ENCODE assay signal across 20 cellular contexts in genomic region chr1:245538671-245539070, GRCh38.
"Had no signal": no experiment of that assay in that cellular context is flagged by ENCODE, and none has a peak within 500 bp of the region (broad histone marks: within the 10 kb centered on the region; RNA-seq: fewer than 3 reads in every experiment).

No MANE protein-coding gene starts in this region.

- H3K27ac Mint-ChIP-seq: activated CD4-positive, alpha-beta memory T cell treated with anti-CD3 and anti-CD28 coated beads for 36 hours; activated naive CD8-positive, alpha-beta T cell treated with anti-CD3 and anti-CD28 coated beads for 36 hours; activated T-cell treated with anti-CD3 and anti-CD28 coated beads, Interleukin-2, amount 50 U/mL, for 72 hours; naive thymus-derived CD8-positive, alpha-beta T cell; progenitor cell of endocrine pancreas had no signal

- H3K27ac ChIP-seq: epithelial cell of prostate, sigmoid colon, upper lobe of right lung had no signal

- ATAC-seq: activated T-cell treated with anti-CD3 and anti-CD28 coated beads, Interleukin-2, amount 50 U/mL, for 72 hours; left colon; mucosa of descending colon; naive thymus-derived CD8-positive, alpha-beta T cell; stimulated activated naive CD8-positive, alpha-beta T cell treated with anti-CD3 and anti-CD28 coated beads, Interleukin-15, Interleukin-2, amounts not matched to agents 100 U/mL and 50 U/mL, for 24 hours; upper lobe of right lung had no signal

- H3K27me3 ChIP-seq: sigmoid colon, upper lobe of right lung had no signal

- H3K4me1 Mint-ChIP-seq: activated naive CD8-positive, alpha-beta T cell treated with anti-CD3 and anti-CD28 coated beads for 36 hours; central memory CD8-positive, alpha-beta T cell had no signal

- DNase-seq: activated CD4-positive, alpha-beta memory T cell treated with anti-CD3 and anti-CD28 coated beads for 36 hours; activated gamma-delta T cell treated with Interleukin-2 at 50 U/mL for 16 hours; activated naive CD8-positive, alpha-beta T cell treated with anti-CD3 and anti-CD28 coated beads for 36 hours; activated T-cell treated with anti-CD3 and anti-CD28 coated beads, Interleukin-2, amount 50 U/mL, for 72 hours; anterior cingulate cortex; cortex of kidney; effector memory CD4-positive, alpha-beta T cell; glutamatergic neuron; left colon; mucosa of descending colon; naive thymus-derived CD8-positive, alpha-beta T cell; nucleus accumbens; sigmoid colon; stimulated activated CD4-positive, alpha-beta T cell treated with anti-CD3 and anti-CD28 coated beads, Interleukin-12 subunit alpha, Interleukin-12 subunit beta, amount 100 ng/mL, for 4 hours; stimulated activated naive CD8-positive, alpha-beta T cell treated with anti-CD3 and anti-CD28 coated beads, Interleukin-15, Interleukin-2, amounts not matched to agents 100 U/mL and 50 U/mL, for 24 hours; SW 1271; upper lobe of right lung had no signal

- H3K4me3 Mint-ChIP-seq: activated CD4-positive, alpha-beta memory T cell treated with anti-CD3 and anti-CD28 coated beads for 36 hours; activated naive CD8-positive, alpha-beta T cell treated with anti-CD3 and anti-CD28 coated beads for 36 hours; activated T-cell treated with anti-CD3 and anti-CD28 coated beads, Interleukin-2, amount 50 U/mL, for 72 hours; central memory CD8-positive, alpha-beta T cell; naive thymus-derived CD8-positive, alpha-beta T cell had no signal

- H3K36me3 Mint-ChIP-seq: activated CD4-positive, alpha-beta memory T cell treated with anti-CD3 and anti-CD28 coated beads for 36 hours; activated naive CD8-positive, alpha-beta T cell treated with anti-CD3 and anti-CD28 coated beads for 36 hours; naive thymus-derived CD8-positive, alpha-beta T cell had no signal

- H3K9me3 Mint-ChIP-seq: activated CD4-positive, alpha-beta memory T cell treated with anti-CD3 and anti-CD28 coated beads for 36 hours; activated naive CD8-positive, alpha-beta T cell treated with anti-CD3 and anti-CD28 coated beads for 36 hours; activated T-cell treated with anti-CD3 and anti-CD28 coated beads, Interleukin-2, amount 50 U/mL, for 72 hours; central memory CD8-positive, alpha-beta T cell had no signal

- H3K4me3 ChIP-seq: mucosa of descending colon, sigmoid colon, upper lobe of right lung had no signal

- H3K9me3 ChIP-seq: mucosa of descending colon, sigmoid colon, upper lobe of right lung had no signal

- H3K4me1 ChIP-seq: sigmoid colon, upper lobe of right lung had no signal

- H3K36me3 ChIP-seq: sigmoid colon, upper lobe of right lung had no signal
